ENCODE assay signal across 8 cellular contexts in the genomic region with DNA sequence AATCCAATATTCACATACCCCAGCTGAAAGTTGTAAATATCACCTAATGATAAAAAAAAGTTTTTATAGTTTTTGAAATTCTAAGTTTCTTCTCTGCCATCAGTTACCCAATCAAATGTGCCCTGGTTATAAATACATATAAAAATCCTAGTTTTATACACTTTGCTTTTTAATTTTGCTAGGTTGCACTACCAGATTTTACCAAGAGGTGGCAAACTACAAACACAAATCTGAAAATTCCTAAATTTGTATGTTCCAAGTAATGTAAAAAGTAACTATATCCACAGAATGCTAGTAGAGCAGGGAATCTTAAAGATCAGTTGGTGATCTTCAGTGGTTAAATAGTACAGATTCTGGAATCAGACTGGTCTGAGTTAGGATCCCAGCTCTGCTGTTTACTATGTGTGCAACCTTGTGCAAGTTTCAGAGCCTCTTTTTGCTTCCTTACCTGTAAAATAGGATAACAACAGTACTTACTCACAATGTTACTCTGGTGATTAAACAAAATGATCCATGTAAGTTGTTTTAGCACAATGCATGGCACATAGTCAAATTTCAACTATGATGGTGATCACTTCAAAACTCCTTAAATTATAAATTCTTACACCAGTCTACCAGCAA. TPM values are rescaled to one million over a fixed set of nuclear protein-coding genes. Genes with fewer than 3 reads are reported as not detected.
DNase-seq lines count a peak whose midpoint lies in the region; ATAC-seq, FAIRE-seq and TF ChIP-seq lines count a peak whose summit lies in the region.

No MANE protein-coding gene starts in this region.

- TF ChIP-seq CTCF in KMS-11 (conservative IDR thresholded peaks at IDR 0.05; ENCODE audit: low read depth, low read length) (peak; percentile 93), bronchial epithelial cell (IDR thresholded peaks at IDR 0.05; ENCODE audit: insufficient read depth, low read length, severe bottlenecking) (peak; percentile 29)

- no peak overlapping the region for H3K4me2 ChIP-seq in KMS-11

- H4K20me1 ChIP-seq in KMS-11 (ENCODE audit: insufficient read depth), result peaks cover 13% of the 10 kb centered on the region; the same call in 1 of the 2 replicates

- H3K36me3 ChIP-seq in KMS-11 (ENCODE audit: insufficient read depth) (no peaks in the 10 kb centered on the region), bronchial epithelial cell (ENCODE audit: control insufficient read depth, insufficient read depth, low read length) (peaks cover 2% of the 10 kb centered on the region), MG63 (peaks cover 13% of the 10 kb centered on the region)

- peaks cover 89% of the 10 kb centered on the region for H3K79me2 ChIP-seq in KMS-11 (ENCODE audit: insufficient read depth, low read depth)

- peak; percentile 52 for DNase-seq in EH (ENCODE audit: low read depth)
- peak; percentile 45 for DNase-seq in bronchial epithelial cell (ENCODE audit: low read depth)
- peak; percentile 19 for DNase-seq in midbrain (lab: John Stamatoyannopoulos, UW)
- DNase-seq in MG63, result no peak
- no peak for DNase-seq in anterior cingulate cortex (lab: John Stamatoyannopoulos, UW)

- H3K27ac ChIP-seq in KMS-11, result no peak overlapping the region

- H3K4me3 ChIP-seq in KMS-11 (IDR thresholded peaks at IDR 0.05; ENCODE audit: insufficient read depth, low read depth, low read length), result no peak overlapping the region
- H3K4me3 ChIP-seq in bronchial epithelial cell (ENCODE audit: low read depth, low read length), result no peak overlapping the region
- H3K4me3 ChIP-seq in MG63, result no peak overlapping the region

- no peak for FAIRE-seq in bronchial epithelial cell (lab: Jason Lieb, UNC)

- no peaks in the 10 kb centered on the region for H3K4me1 ChIP-seq in KMS-11 (ENCODE audit: low read depth, poor library complexity, severe bottlenecking)

- no peak for ATAC-seq in GM18867 (IDR thresholded peaks at IDR 0.05; ENCODE audit: unreplicated experiment)
- ATAC-seq in GM21381 (IDR thresholded peaks at IDR 0.05; ENCODE audit: unreplicated experiment), result no peak

- no peaks in the 10 kb centered on the region for H3K9me3 ChIP-seq in MG63

- H3K9ac ChIP-seq in KMS-11, result no peak overlapping the region

- no peak overlapping the region for H2AFZ ChIP-seq in KMS-11 (ENCODE audit: low read depth)

- H3K27me3 ChIP-seq in KMS-11 (ENCODE audit: insufficient read depth, low read depth), result no peaks in the 10 kb centered on the region
- no peaks in the 10 kb centered on the region for H3K27me3 ChIP-seq in bronchial epithelial cell (ENCODE audit: control insufficient read depth, insufficient read depth, low read length)
- H3K27me3 ChIP-seq in MG63, result no peaks in the 10 kb centered on the region

RNA-seq across cellular contexts. Expression of a gene that starts 11.0 kb away (rescaled TPM):
- total RNA-seq in bronchial epithelial cell, result 35.2 and 59.2 TPM in 2 replicates
- total RNA-seq in MG63 (2014; rRNA removed; shearing (Covaris generic); ENCODE audit: low replicate concordance), result 12.0 and 27.6 TPM in 2 replicates

Comparison
In these comparisons a context has a peak if more than half of its experiments do, and no peak if none do; other contexts are left out.
1. DNase-seq: peak in EH (single experiment), bronchial epithelial cell (single experiment) and midbrain (single experiment); none in MG63 (single experiment) and anterior cingulate cortex (0 of 58).